ENCODE assay signal across 14 cellular contexts in the genomic region with DNA sequence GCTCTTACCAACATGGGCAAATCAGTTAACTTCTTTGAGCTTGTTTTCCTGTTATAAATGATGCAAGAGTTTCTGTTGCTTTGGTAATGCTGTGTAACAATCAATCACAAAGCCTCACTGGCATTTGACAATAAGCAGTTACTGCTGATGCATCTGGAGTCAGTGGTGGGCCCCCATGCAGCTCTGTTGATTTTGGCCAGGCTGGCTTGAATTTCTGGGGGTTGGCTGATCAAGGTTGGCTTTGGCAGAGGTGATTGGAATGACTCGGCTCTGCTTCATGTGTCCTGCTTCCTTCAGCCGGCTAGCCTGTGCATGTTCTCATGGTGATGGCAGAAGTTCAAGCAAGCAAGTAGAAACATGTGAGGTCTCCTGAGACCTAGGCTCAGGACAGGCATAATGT.
DNase-seq lines count a peak whose midpoint lies in the region; ATAC-seq, FAIRE-seq and TF ChIP-seq lines count a peak whose summit lies in the region.
"Had no signal": no experiment of that assay in that cellular context is flagged by ENCODE, and none has a peak within 500 bp of the region (broad histone marks: within the 10 kb centered on the region; RNA-seq: fewer than 3 reads in every experiment).

No MANE protein-coding gene starts in this region.

- POLR2A ChIA-PET in SK-N-SH (lab: Yijun Ruan, JAX), result no interaction called here

- TF ChIP-seq CTCF in SK-N-SH (IDR thresholded peaks at IDR 0.05), result no peak
- TF ChIP-seq CTCF in astrocyte (IDR thresholded peaks at IDR 0.05; ENCODE audit: insufficient read depth, low read depth, low read length), result no peak
- no peak for TF ChIP-seq CTCF in foreskin fibroblast (IDR thresholded peaks at IDR 0.05; ENCODE audit: low read depth, low read length)
- TF ChIP-seq CTCF in uterus (IDR thresholded peaks at IDR 0.05), result no peak
- TF ChIP-seq CTCF in GM23338 (conservative IDR thresholded peaks at IDR 0.05; ENCODE audit: low read depth in 2 of 2), result no peak

- TF ChIP-seq POLR2A in uterus (IDR thresholded peaks at IDR 0.05), result no peak

- peaks cover 3% of the 10 kb centered on the region for H3F3A ChIP-seq in SK-N-SH (replicated peaks; ENCODE audit: insufficient read depth)
- H3F3A ChIP-seq in GM23338 (replicated peaks; ENCODE audit: low read depth), result no peaks in the 10 kb centered on the region

- no peaks in the 10 kb centered on the region for H3K79me2 ChIP-seq in SK-N-SH (ENCODE audit: insufficient read depth)
- H3K79me2 ChIP-seq in astrocyte (ENCODE audit: insufficient read depth, low read length), result no peaks in the 10 kb centered on the region
- H3K79me2 ChIP-seq in GM23338 (replicated peaks; ENCODE audit: insufficient read depth), result no peaks in the 10 kb centered on the region

- H3K4me3 ChIP-seq in SK-N-SH (ENCODE audit: low read depth in 2 of 2, low read length in 1 of 2), result no peak overlapping the region
- H3K4me3 ChIP-seq in astrocyte (ENCODE audit: insufficient read depth, low read depth, low read length), result no peak overlapping the region
- H3K4me3 ChIP-seq in foreskin fibroblast (ENCODE audit: low read depth in 1 of 2, low read length in 2 of 2), result no peak overlapping the region
- no peak overlapping the region for H3K4me3 ChIP-seq in uterus
- no peak overlapping the region for H3K4me3 ChIP-seq in GM23338
- H3K4me3 ChIP-seq: thyroid gland had no signal

- no peak for TF ChIP-seq RAD21 in SK-N-SH (IDR thresholded peaks at IDR 0.05; ENCODE audit: low read length)

- H3K9me3 Mint-ChIP-seq in astrocyte (ENCODE audit: unreplicated experiment) (no peaks in the 10 kb centered on the region), GM23338 (no peaks in the 10 kb centered on the region)

- 0% methylated on average over 1 of the region's 2 CpGs for WGBS in SK-N-SH (ENCODE audit: low lambda C conversion rate)

- no peak overlapping the region for H2AFZ ChIP-seq in SK-N-SH (ENCODE audit: low read depth)
- no peak overlapping the region for H2AFZ ChIP-seq in astrocyte (ENCODE audit: low read depth, low read length)
- no peak overlapping the region for H2AFZ ChIP-seq in GM23338

- peak in 1 of 2 experiments; percentile 71; a peak in 1 of 4 replicates for TF ChIP-seq EP300 in SK-N-SH (IDR thresholded peaks at IDR 0.05; ENCODE audit: borderline replicate concordance in 1 of 2, low read depth in 1 of 2, low read length in 1 of 2)

- H3K36me3 Mint-ChIP-seq in astrocyte (ENCODE audit: low read depth, unreplicated experiment) (no peaks in the 10 kb centered on the region), GM23338 (ENCODE audit: low read depth) (no peaks in the 10 kb centered on the region)

- H4K20me1 ChIP-seq in SK-N-SH (ENCODE audit: insufficient read depth), result no peaks in the 10 kb centered on the region
- H4K20me1 ChIP-seq in astrocyte (ENCODE audit: insufficient read depth, low read length), result no peaks in the 10 kb centered on the region
- no peaks in the 10 kb centered on the region for H4K20me1 ChIP-seq in GM23338 (replicated peaks; ENCODE audit: insufficient read depth)

- H3K9me3 ChIP-seq in SK-N-SH (no peaks in the 10 kb centered on the region), astrocyte (ENCODE audit: insufficient read depth, low read depth, low read length) (no peaks in the 10 kb centered on the region), uterus (no peaks in the 10 kb centered on the region)
- H3K9me3 ChIP-seq: thyroid gland had no signal

- H3K9me2 ChIP-seq in SK-N-SH, result no peaks in the 10 kb centered on the region
- H3K9me2 ChIP-seq in GM23338 (ENCODE audit: insufficient read depth), result 0 out of 2 replicates have a peak, but pooled peaks cover 3% of the 10 kb centered on the region

- no peak overlapping the region for H3K4me2 ChIP-seq in SK-N-SH
- no peak overlapping the region for H3K4me2 ChIP-seq in astrocyte (ENCODE audit: low read length)
- no peak overlapping the region for H3K4me2 ChIP-seq in GM23338

- H3K4me3 Mint-ChIP-seq in astrocyte (ENCODE audit: unreplicated experiment) (no peak overlapping the region), GM23338 (no peak overlapping the region)

- DNase-seq in SK-N-SH, result no peak
- DNase-seq in astrocyte (ENCODE audit: low read depth), result peak; percentile 75
- DNase-seq in foreskin fibroblast, result peak; percentile 84 to 92
- peak; percentile 37 to 45 for DNase-seq in uterus
- DNase-seq in putamen (ENCODE audit: low spot score), result no peak
- DNase-seq in GM23338 (ENCODE audit: low spot score), result no peak
- DNase-seq in posterior cingulate gyrus, result no peak
- DNase-seq: anterior cingulate cortex, NCI-H2171, SHP77 treated with DMSO at 0.1 percent for 48 hours had no signal

- no peaks in the 10 kb centered on the region for H3K27me3 Mint-ChIP-seq in astrocyte (ENCODE audit: low read depth, unreplicated experiment)
- H3K27me3 Mint-ChIP-seq in GM23338 (ENCODE audit: insufficient read depth, low read depth, poor library complexity), result peaks cover 2% of the 10 kb centered on the region

- CTCF ChIA-PET in SK-N-SH (lab: Yijun Ruan, JAX), result interaction anchor here (1.0 to 3.7 kb wide), 2 partner anchors 11 to 13 kb away, joined by 3 to 14 read pairs; no protein-coding TSS in a partner anchor

- H3K4me1 Mint-ChIP-seq in astrocyte (ENCODE audit: low read depth, unreplicated experiment) (peaks cover 6% of the 10 kb centered on the region), GM23338 (peaks cover 13% of the 10 kb centered on the region)

- H3K27me3 ChIP-seq in SK-N-SH (ENCODE audit: insufficient read depth), result no peaks in the 10 kb centered on the region
- no peaks in the 10 kb centered on the region for H3K27me3 ChIP-seq in astrocyte (ENCODE audit: insufficient read depth, low read length)
- no peaks in the 10 kb centered on the region for H3K27me3 ChIP-seq in uterus
- no peaks in the 10 kb centered on the region for H3K27me3 ChIP-seq in GM23338 (ENCODE audit: insufficient read depth)
- H3K27me3 ChIP-seq: thyroid gland had no signal

- no peak overlapping the region for H3K27ac Mint-ChIP-seq in astrocyte (ENCODE audit: unreplicated experiment)
- no peak overlapping the region for H3K27ac Mint-ChIP-seq in GM23338

- H3K4me1 ChIP-seq in SK-N-SH (ENCODE audit: control insufficient read depth in 1 of 2, insufficient read depth in 2 of 2, low read depth in 1 of 2, low read length in 1 of 2) (no peaks in the 10 kb centered on the region), astrocyte (ENCODE audit: insufficient read depth, low read length) (peaks cover 10% of the 10 kb centered on the region), uterus (no peaks in the 10 kb centered on the region), GM23338 (ENCODE audit: insufficient read depth) (peaks cover 4% of the 10 kb centered on the region)
- H3K4me1 ChIP-seq: thyroid gland had no signal

- FAIRE-seq in astrocyte (lab: Jason Lieb, UNC), result peak; percentile 69
- FAIRE-seq: A204.1, GM12892 had no signal

- H3K27ac ChIP-seq in SK-N-SH (ENCODE audit: low read depth in 2 of 2, low read length in 1 of 2) (peak overlapping the region in 1 of 2 experiments; percentile 76; a peak in 2 of 4 replicates), astrocyte (ENCODE audit: low read depth, low read length) (no peak overlapping the region), uterus (peak overlapping the region; percentile 45 to 46), GM23338 (ENCODE audit: low read depth) (no peak overlapping the region)
- H3K27ac ChIP-seq: thyroid gland had no signal

- no peak overlapping the region for H3K9ac ChIP-seq in SK-N-SH
- no peak overlapping the region for H3K9ac ChIP-seq in astrocyte (ENCODE audit: low read length)

- intact Hi-C loops in uterus (cut with DNase I; ENCODE audit: low total_unique reads), result no loop called here
- intact Hi-C loops in posterior cingulate gyrus (cut with DNase I), result no loop called here

- ATAC-seq in SK-N-SH treated with all-trans-retinoic acid at 6 μM for 48 hours (no peak; the same call in none of the 3 replicates), GM23338 (no peak)

- H3K36me3 ChIP-seq in SK-N-SH (replicated peaks in 1 of 2; ENCODE audit: control insufficient read depth in 1 of 2, insufficient read depth in 2 of 2, low read length in 1 of 2) (no peaks in the 10 kb centered on the region), astrocyte (ENCODE audit: insufficient read depth, low read length) (no peaks in the 10 kb centered on the region), uterus (no peaks in the 10 kb centered on the region), GM23338 (ENCODE audit: insufficient read depth) (no peaks in the 10 kb centered on the region)
- H3K36me3 ChIP-seq: thyroid gland had no signal

TF ChIP-seq in SK-N-SH, 30 proteins besides CTCF, POLR2A, EP300 and RAD21 (continues in another document):
- no peak for TF ChIP-seq MXI1 (IDR thresholded peaks at IDR 0.05; ENCODE audit: low read depth, low read length)

TF ChIP-seq in SK-N-SH treated with all-trans-retinoic acid at 6 μM for 48 hours, 23 proteins besides CTCF, POLR2A, EP300 and RAD21 (continues in another document):
- TF ChIP-seq ZC3H10 (CRISPR knock-in tag; IDR thresholded peaks at IDR 0.05), result no peak
- TF ChIP-seq, protein P1, sequence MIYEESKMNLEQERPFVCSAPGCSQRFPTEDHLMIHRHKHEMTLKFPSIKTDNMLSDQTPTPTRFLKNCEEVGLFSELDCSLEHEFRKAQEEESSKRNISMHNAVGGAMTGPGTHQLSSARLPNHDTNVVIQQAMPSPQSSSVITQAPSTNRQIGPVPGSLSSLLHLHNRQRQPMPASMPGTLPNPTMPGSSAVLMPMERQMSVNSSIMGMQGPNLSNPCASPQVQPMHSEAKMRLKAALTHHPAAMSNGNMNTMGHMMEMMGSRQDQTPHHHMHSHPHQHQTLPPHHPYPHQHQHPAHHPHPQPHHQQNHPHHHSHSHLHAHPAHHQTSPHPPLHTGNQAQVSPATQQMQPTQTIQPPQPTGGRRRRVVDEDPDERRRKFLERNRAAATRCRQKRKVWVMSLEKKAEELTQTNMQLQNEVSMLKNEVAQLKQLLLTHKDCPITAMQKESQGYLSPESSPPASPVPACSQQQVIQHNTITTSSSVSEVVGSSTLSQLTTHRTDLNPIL (CRISPR knock-in tag; IDR thresholded peaks at IDR 0.05; ENCODE audit: low read depth), result no peak
- TF ChIP-seq CSDC2 (CRISPR knock-in tag; IDR thresholded peaks at IDR 0.05), result no peak
- no peak for TF ChIP-seq TOX (CRISPR knock-in tag; IDR thresholded peaks at IDR 0.05; ENCODE audit: borderline replicate concordance)

TF ChIP-seq in GM23338, 12 proteins besides CTCF, POLR2A, EP300 and RAD21 (continues in another document):
- TF ChIP-seq, protein P2, sequence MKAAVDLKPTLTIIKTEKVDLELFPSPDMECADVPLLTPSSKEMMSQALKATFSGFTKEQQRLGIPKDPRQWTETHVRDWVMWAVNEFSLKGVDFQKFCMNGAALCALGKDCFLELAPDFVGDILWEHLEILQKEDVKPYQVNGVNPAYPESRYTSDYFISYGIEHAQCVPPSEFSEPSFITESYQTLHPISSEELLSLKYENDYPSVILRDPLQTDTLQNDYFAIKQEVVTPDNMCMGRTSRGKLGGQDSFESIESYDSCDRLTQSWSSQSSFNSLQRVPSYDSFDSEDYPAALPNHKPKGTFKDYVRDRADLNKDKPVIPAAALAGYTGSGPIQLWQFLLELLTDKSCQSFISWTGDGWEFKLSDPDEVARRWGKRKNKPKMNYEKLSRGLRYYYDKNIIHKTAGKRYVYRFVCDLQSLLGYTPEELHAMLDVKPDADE (IDR thresholded peaks at IDR 0.05), result no peak

Comparison
In these comparisons a context has a peak if more than half of its experiments do, and no peak if none do; other contexts are left out.
1. DNase-seq: peak in astrocyte (single experiment), foreskin fibroblast (2 of 2) and uterus (2 of 2); none in SK-N-SH (single experiment), putamen (single experiment), GM23338 (single experiment) and posterior cingulate gyrus (0 of 10).
2. H3K27ac ChIP-seq: peak in uterus (2 of 2); none in astrocyte (single experiment) and GM23338 (single experiment).